ENCODE assay signal across 18 cellular contexts in genomic region chr3:23826382-23827061, GRCh38. TPM values are rescaled to one million over a fixed set of nuclear protein-coding genes. Genes with fewer than 3 reads are reported as not detected.
A peak's percentile ranks its signal among the peaks of the same experiment; 100 is the strongest.
DNase-seq lines count a peak whose midpoint lies in the region; ATAC-seq, FAIRE-seq and TF ChIP-seq lines count a peak whose summit lies in the region.
"Had no signal": no experiment of that assay in that cellular context is flagged by ENCODE, and none has a peak within 500 bp of the region (broad histone marks: within the 10 kb centered on the region; RNA-seq: fewer than 3 reads in every experiment).

No MANE protein-coding gene starts in this region.

- no peak for DNase-seq in right lobe of liver
- DNase-seq in HepG2 (ENCODE audit: low spot score), result no peak
- DNase-seq in amniotic epithelial cell (ENCODE audit: low read depth), result peak; percentile 57
- peak in 1 of 2 donors; percentile 22 for DNase-seq in left colon
- no peak for DNase-seq in globus pallidus (ENCODE audit: low spot score)
- DNase-seq in GM19239 (ENCODE audit: insufficient read length, low spot score), result no peak
- DNase-seq in DMS79 (lab: John Stamatoyannopoulos, UW), result no peak
- no peak for DNase-seq in activated naive CD4-positive, alpha-beta T cell treated with anti-CD3 and anti-CD28 coated beads, Interleukin-2, amount 50 U/mL, for 16 hours
- DNase-seq: activated CD4-positive, alpha-beta T cell treated with anti-CD3 and anti-CD28 coated beads for 36 hours; DND-41; H9; NCI-H1417 treated with DMSO at 0.1 percent for 48 hours; NCI-H748 treated with DMSO at 0.1 percent for 48 hours; SIG-M5; stimulated activated CD4-positive, alpha-beta T cell treated with anti-CD3 and anti-CD28 coated beads, Interleukin-4, amount 100 ng/mL, for 24 hours; stimulated activated naive B cell treated with anti-CD40 and anti-IgM and Interleukin-4, amounts not matched to agents 10 μg/mL and 1 μg/mL and 100 μg/mL, for 72 hours had no signal

- no peak overlapping the region for H3K9ac ChIP-seq in HepG2 (ENCODE audit: insufficient read depth, low read depth, low read length)

- H3K27ac ChIP-seq in right lobe of liver, result no peak overlapping the region
- H3K27ac ChIP-seq in HepG2 (ENCODE audit: extremely low read length, insufficient read depth, low read length), result no peak overlapping the region
- H3K27ac ChIP-seq: ascending aorta, prostate gland had no signal

- H3K4me1 ChIP-seq in right lobe of liver (no peaks in the 10 kb centered on the region), HepG2 (ENCODE audit: insufficient read depth, low read length) (peaks cover 5% of the 10 kb centered on the region; the same call in 1 of the 2 replicates)
- H3K4me1 ChIP-seq: prostate gland had no signal

- TF ChIP-seq EP300 in HepG2 (IDR thresholded peaks at IDR 0.05; ENCODE audit: low read depth in 2 of 2, low read length in 2 of 2) (no peak), HepG2 (CRISPR knock-in tag; IDR thresholded peaks at IDR 0.05; ENCODE audit: borderline replicate concordance) (no peak)

- CTCF ChIA-PET in HepG2 (lab: Yijun Ruan, JAX; ENCODE audit: low intra/inter-chr PET ratio, low total read pairs), result no interaction called here

- ATAC-seq in right lobe of liver, result peak; percentile 46 to 55 (median 49)
- no peak for ATAC-seq in HepG2
- peak; percentile 50 for ATAC-seq in left colon
- ATAC-seq: activated CD4-positive, alpha-beta T cell treated with anti-CD3 and anti-CD28 coated beads for 36 hours had no signal

- H4K20me1 ChIP-seq in HepG2 (ENCODE audit: insufficient read depth, low read length), result peaks cover 24% of the 10 kb centered on the region

- H3K4me3 ChIP-seq in right lobe of liver, result no peak overlapping the region
- no peak overlapping the region for H3K4me3 ChIP-seq in HepG2 (replicated peaks in 1 of 3; ENCODE audit: insufficient read depth in 1 of 3, low read depth in 2 of 3, low read length in 3 of 3)
- H3K4me3 ChIP-seq: ascending aorta, prostate gland had no signal

- FAIRE-seq in HepG2 (lab: Jason Lieb, UNC) (no peak), GM19239 (lab: Jason Lieb, UNC) (no peak)

- POLR2A ChIA-PET in HepG2 (lab: Yijun Ruan, JAX), result no interaction called here

- H3K36me3 ChIP-seq in right lobe of liver (no peaks in the 10 kb centered on the region), HepG2 (replicated peaks in 1 of 2; ENCODE audit: control insufficient read depth in 1 of 2, insufficient read depth in 2 of 2, low read length in 2 of 2) (peaks cover 0 to 6% of the 10 kb centered on the region in 2 experiments; a peak in 2 of 5 replicates)
- H3K36me3 ChIP-seq: ascending aorta, prostate gland had no signal

- H3K27me3 ChIP-seq in right lobe of liver, result no peaks in the 10 kb centered on the region
- no peaks in the 10 kb centered on the region for H3K27me3 ChIP-seq in HepG2 (ENCODE audit: control insufficient read depth in 1 of 2, insufficient read depth in 2 of 2, low read length in 2 of 2)
- H3K27me3 ChIP-seq: ascending aorta had no signal

- peaks cover 60% of the 10 kb centered on the region for H3K79me2 ChIP-seq in HepG2 (ENCODE audit: insufficient read depth, low read length)

- H2AFZ ChIP-seq in HepG2 (ENCODE audit: low read length), result no peak overlapping the region

- intact Hi-C loops in right lobe of liver (cut with DNase I) (no loop called here), HepG2 (cut with micrococcal nuclease; ENCODE audit: unreplicated experiment) (no loop called here), left colon (cut with DNase I, micrococcal nuclease) (no loop called here)

- no peak overlapping the region for H3K4me2 ChIP-seq in HepG2 (ENCODE audit: low read depth, low read length)

- no peak for TF ChIP-seq CTCF in right lobe of liver (IDR thresholded peaks at IDR 0.05)
- no peak for TF ChIP-seq CTCF in HepG2 (CRISPR knock-in tag; IDR thresholded peaks at IDR 0.05)

- no TSS peak for BruUV-seq in HepG2 (replicated peaks; lab: Mats Ljungman, UMichigan)

- 33% methylated on average over 1 of the region's 1 CpG for WGBS in right lobe of liver (ENCODE audit: insufficient coverage, low coverage, low lambda C conversion rate, missing lambda C conversion rate)
- WGBS in HepG2 (ENCODE audit: low lambda C conversion rate), result 89% methylated on average over 1 of the region's 1 CpG

- H3K9me3 ChIP-seq in right lobe of liver (no peaks in the 10 kb centered on the region), HepG2 (ENCODE audit: low read length) (no peaks in the 10 kb centered on the region)
- H3K9me3 ChIP-seq: ascending aorta, prostate gland had no signal

- no peak for TF ChIP-seq RAD21 in HepG2 (CRISPR knock-in tag; IDR thresholded peaks at IDR 0.05)

- in situ Hi-C loops in HepG2 (cut with HindIII; ENCODE audit: extremely low pct_ligation_motif_present, low pct_unique_long_range_greater_than_20kb), result no loop called here

- TF ChIP-seq POLR2A in right lobe of liver (IDR thresholded peaks at IDR 0.05) (no peak), HepG2 (IDR thresholded peaks at IDR 0.05; ENCODE audit: insufficient read depth in 1 of 2, low read depth in 2 of 2, low read length in 2 of 2) (no peak)

TF ChIP-seq in HepG2, 621 proteins besides CTCF, POLR2A, EP300 and RAD21 (continues in another document):
- TF ChIP-seq PAXIP1 (CRISPR knock-in tag; conservative IDR thresholded peaks at IDR 0.05) (no peak), BCLAF1 (IDR thresholded peaks at IDR 0.05) (no peak)

RNA-seq across cellular contexts. Expression of gene UBE2E1, which starts 20.8 kb away (rescaled TPM):
- total RNA-seq in right lobe of liver, result 10 to 100 TPM; 20.8 to 40.4 (median 29.7) TPM
- total RNA-seq in HepG2 (2016; rRNA removed; fragmentation: Illumina TruSeq; extraction: Trizol), result 61.8 and 82.6 TPM in 2 replicates
- 27.8 and 29.8 TPM in 2 replicates for total RNA-seq in HepG2 (2016; cell fraction: cytosol; rRNA removed; fragmentation: Illumina TruSeq; extraction: Trizol; ENCODE audit: low read depth)
- total RNA-seq in HepG2 (2016; cell fraction: insoluble cytoplasmic fraction; rRNA removed; fragmentation: Illumina TruSeq; extraction: Trizol), result 56.6 and 91.5 TPM in 2 replicates
- 51.7 and 51.8 TPM in 2 replicates for total RNA-seq in HepG2 (2016; cell fraction: membrane; rRNA removed; fragmentation: Illumina TruSeq; extraction: Trizol)
- total RNA-seq in HepG2 (2016; cell fraction: nucleus; rRNA removed; fragmentation: Illumina TruSeq; extraction: Trizol), result 40.2 and 43.9 TPM in 2 replicates
- 55.4 and 56.2 TPM in 2 replicates for polyA plus RNA-seq in HepG2 (2011; rRNA removed)
- 25.3 and 41.0 TPM in 2 replicates for polyA plus RNA-seq in HepG2 (2011; cell fraction: cytosol; rRNA removed)
- polyA plus RNA-seq in HepG2 (2011; cell fraction: nucleus; rRNA removed), result 24.4 and 30.9 TPM in 2 replicates
- polyA plus RNA-seq in HepG2 (2012), result 65.9 and 73.0 TPM in 2 replicates
- 40.2 and 48.2 TPM in 2 replicates for polyA plus RNA-seq in HepG2 (2016; cell fraction: cytosol; fragmentation: Illumina TruSeq; extraction: Trizol; ENCODE audit: low read depth)
- polyA plus RNA-seq in HepG2 (2016; cell fraction: insoluble cytoplasmic fraction; fragmentation: Illumina TruSeq; extraction: Trizol; ENCODE audit: low read depth), result 112 and 129 TPM in 2 replicates
- polyA plus RNA-seq in HepG2 (2016; cell fraction: membrane; fragmentation: Illumina TruSeq; extraction: Trizol; ENCODE audit: low read depth), result 57.7 and 60.5 TPM in 2 replicates
- polyA plus RNA-seq in HepG2 (2016; cell fraction: nucleus; fragmentation: Illumina TruSeq; extraction: Trizol; ENCODE audit: insufficient read depth, low read depth), result 73.6 and 78.6 TPM in 2 replicates
- polyA minus RNA-seq in HepG2 (2011; rRNA and poly(A)+ RNA removed; ENCODE audit: low replicate concordance), result 26.6 and 37.3 TPM in 2 replicates
- polyA minus RNA-seq in HepG2 (2011; cell fraction: cytosol; rRNA and poly(A)+ RNA removed), result 24.6 and 36.0 TPM in 2 replicates
- polyA minus RNA-seq in HepG2 (2011; cell fraction: nucleus; rRNA and poly(A)+ RNA removed), result 47.8 and 70.1 TPM in 2 replicates
- 10 to 100 TPM; 65.6 to 96.3 TPM for total RNA-seq in left colon
